In the genomic region with DNA sequence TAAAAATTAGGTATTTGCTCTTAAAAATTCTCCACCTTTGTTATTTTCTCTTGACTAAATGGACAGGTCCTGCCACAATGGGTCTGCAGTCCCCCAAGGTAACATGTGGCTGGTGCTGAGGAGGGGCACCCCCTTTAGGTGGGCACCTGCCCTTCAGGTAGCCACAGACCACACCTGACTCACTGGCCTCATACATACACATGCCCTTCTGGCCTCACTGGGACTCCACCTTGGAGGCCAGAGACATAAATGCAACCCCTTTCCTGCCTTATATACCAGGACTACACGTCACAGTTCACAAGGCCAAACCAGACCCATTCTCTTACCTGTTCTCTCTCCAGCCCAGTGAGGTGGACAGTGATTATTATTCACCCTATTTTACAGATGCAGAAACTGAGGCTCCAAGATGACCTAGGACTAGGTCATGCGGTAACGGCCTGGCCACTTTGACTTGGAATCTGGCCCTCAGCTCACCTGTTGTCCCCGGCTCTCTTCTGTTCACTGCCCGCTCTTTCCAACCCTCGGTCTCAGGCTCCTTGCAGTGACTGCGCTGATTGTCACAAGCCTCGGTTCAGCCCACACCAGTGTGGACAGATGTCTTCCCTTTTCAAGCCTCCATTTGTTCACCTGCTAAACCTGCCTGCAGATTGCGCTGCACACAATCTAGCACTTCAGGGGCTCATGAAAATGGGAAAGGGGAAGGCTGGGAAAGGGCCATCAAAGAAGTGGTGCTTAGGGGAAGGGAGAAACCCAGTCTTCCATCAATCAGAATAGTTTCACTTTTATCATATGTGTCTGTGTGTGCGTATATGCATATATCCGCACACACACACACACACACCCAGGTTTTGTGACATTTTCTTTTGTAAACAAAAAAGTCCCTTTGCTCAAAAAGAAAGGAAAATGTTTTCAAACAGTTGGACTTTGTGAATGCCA, we compare ENCODE assay signal across 9 cellular contexts.
A peak's percentile ranks its signal among the peaks of the same experiment; 100 is the strongest.
DNase-seq lines count a peak whose midpoint lies in the region; ATAC-seq and TF ChIP-seq lines count a peak whose summit lies in the region.
"Had no signal": no experiment of that assay in that cellular context is flagged by ENCODE, and none has a peak within 500 bp of the region (broad histone marks: within the 10 kb centered on the region; RNA-seq: fewer than 3 reads in every experiment).

No MANE protein-coding gene starts in this region.

- no peaks in the 10 kb centered on the region for H3K27me3 Mint-ChIP-seq in T-helper 2 cell treated with Interferon-gamma antibody and Interleukin-4, amounts not matched to agents 5 μg/mL and 100 μg/mL, for 36 hours (ENCODE audit: low read depth)
- peaks cover 2% of the 10 kb centered on the region for H3K27me3 Mint-ChIP-seq in neural progenitor cell (ENCODE audit: insufficient read depth, low read depth)

- H4K20me1 ChIP-seq in neural progenitor cell (ENCODE audit: low read depth): no peaks in the 10 kb centered on the region

- H3F3A ChIP-seq in neural progenitor cell (ENCODE audit: low read depth): no peaks in the 10 kb centered on the region

- intact Hi-C loops in gastrocnemius medialis (cut with DNase I; ENCODE audit: low total_unique reads): no loop called here

- no peak overlapping the region for H3K4me2 ChIP-seq in neural progenitor cell

- peaks cover 16% of the 10 kb centered on the region for H3K9me3 Mint-ChIP-seq in T-helper 2 cell treated with Interferon-gamma antibody and Interleukin-4, amounts not matched to agents 5 μg/mL and 100 μg/mL, for 36 hours
- peaks cover 12% of the 10 kb centered on the region for H3K9me3 Mint-ChIP-seq in neural progenitor cell

- no peaks in the 10 kb centered on the region for H3K36me3 ChIP-seq in neural progenitor cell
- H3K36me3 ChIP-seq in gastrocnemius medialis: no peaks in the 10 kb centered on the region
- H3K36me3 ChIP-seq: cardiac muscle cell had no signal

- peak overlapping the region; percentile 92 for H3K27ac Mint-ChIP-seq in T-helper 2 cell treated with Interferon-gamma antibody and Interleukin-4, amounts not matched to agents 5 μg/mL and 100 μg/mL, for 36 hours
- H3K27ac Mint-ChIP-seq in neural progenitor cell: peak overlapping the region; percentile 51

- in situ Hi-C loops in gastrocnemius medialis (cut with MboI; ENCODE audit: low sequenced_read_pairs in 4 of 4): loop anchor here in 2 of 4 donors (10.0 kb wide), 2 partner anchors 116 to 374 kb away; no protein-coding TSS in a partner anchor

- H3K4me1 Mint-ChIP-seq in T-helper 2 cell treated with Interferon-gamma antibody and Interleukin-4, amounts not matched to agents 5 μg/mL and 100 μg/mL, for 36 hours (ENCODE audit: low read depth): peaks cover 32% of the 10 kb centered on the region
- H3K4me1 Mint-ChIP-seq in neural progenitor cell: peaks cover 22% of the 10 kb centered on the region

- H3K4me1 ChIP-seq in neural progenitor cell: peaks cover 10% of the 10 kb centered on the region
- H3K4me1 ChIP-seq in gastrocnemius medialis: no peaks in the 10 kb centered on the region

- H3K9me3 ChIP-seq in neural progenitor cell (ENCODE audit: low read depth): no peaks in the 10 kb centered on the region
- H3K9me3 ChIP-seq in gastrocnemius medialis: no peaks in the 10 kb centered on the region

- peak; percentile 23 for DNase-seq in T-helper 2 cell treated with Interferon-gamma antibody and Interleukin-4, amounts not matched to agents 5 μg/mL and 100 μg/mL, for 36 hours (ENCODE audit: low spot score)
- DNase-seq in neural progenitor cell (ENCODE audit: low spot score): no peak
- no peak for DNase-seq in SK-N-DZ (ENCODE audit: low spot score)
- DNase-seq in gastrocnemius medialis: no peak
- no peak for DNase-seq in NCI-H748 treated with DMSO at 0.1 percent for 48 hours (lab: John Stamatoyannopoulos, UW)
- no peak for DNase-seq in hippocampal formation (lab: John Stamatoyannopoulos, UW)

- ATAC-seq in GM19043 (IDR thresholded peaks at IDR 0.05; ENCODE audit: low read depth, unreplicated experiment) (peak; percentile 23), HG02852 (IDR thresholded peaks at IDR 0.05; ENCODE audit: unreplicated experiment) (peak; percentile 31), gastrocnemius medialis (no peak)

- H3K9ac ChIP-seq in neural progenitor cell: no peak overlapping the region

- H3K27ac ChIP-seq in neural progenitor cell: no peak overlapping the region
- no peak overlapping the region for H3K27ac ChIP-seq in gastrocnemius medialis
- H3K27ac ChIP-seq: cardiac muscle cell had no signal

- H3K79me2 ChIP-seq in neural progenitor cell (ENCODE audit: low read depth): no peaks in the 10 kb centered on the region

- no peak for TF ChIP-seq CTCF in neural progenitor cell (IDR thresholded peaks at IDR 0.05)
- TF ChIP-seq CTCF in gastrocnemius medialis (IDR thresholded peaks at IDR 0.05 in 4 of 5, conservative IDR thresholded peaks at IDR 0.05 in 1 of 5): no peak

- H3K36me3 Mint-ChIP-seq in T-helper 2 cell treated with Interferon-gamma antibody and Interleukin-4, amounts not matched to agents 5 μg/mL and 100 μg/mL, for 36 hours (ENCODE audit: low read depth): peaks cover 5% of the 10 kb centered on the region
- peaks cover 5% of the 10 kb centered on the region for H3K36me3 Mint-ChIP-seq in neural progenitor cell

- H2AFZ ChIP-seq in neural progenitor cell (replicated peaks): no peak overlapping the region

- no peak overlapping the region for H3K4me3 ChIP-seq in neural progenitor cell
- no peak overlapping the region for H3K4me3 ChIP-seq in gastrocnemius medialis
- H3K4me3 ChIP-seq: cardiac muscle cell had no signal

- H3K4me3 Mint-ChIP-seq in T-helper 2 cell treated with Interferon-gamma antibody and Interleukin-4, amounts not matched to agents 5 μg/mL and 100 μg/mL, for 36 hours: peak overlapping the region; percentile 80
- H3K4me3 Mint-ChIP-seq in neural progenitor cell: no peak overlapping the region

- no peak for TF ChIP-seq POLR2A in gastrocnemius medialis (IDR thresholded peaks at IDR 0.05)

- H3K27me3 ChIP-seq in neural progenitor cell (no peaks in the 10 kb centered on the region), gastrocnemius medialis (no peaks in the 10 kb centered on the region)
- H3K27me3 ChIP-seq: cardiac muscle cell had no signal

Comparison
In these comparisons a context has a peak if more than half of its experiments do, and no peak if none do; other contexts are left out.
1. ATAC-seq: peak in GM19043 (single experiment) and HG02852 (single experiment); none in gastrocnemius medialis (0 of 2).